In genomic region chr9:137885121-137885520, GRCh38 we compare ENCODE assay signal across 1 cellular context. TPM values are rescaled to one million over a fixed set of nuclear protein-coding genes. Genes with fewer than 3 reads are reported as not detected.
"Had no signal": no experiment of that assay in that cellular context is flagged by ENCODE, and none has a peak within 500 bp of the region (broad histone marks: within the 10 kb centered on the region; RNA-seq: fewer than 3 reads in every experiment).

No MANE protein-coding gene starts in this region.

RNA-seq across cellular contexts. Expression of gene CACNA1B, which starts 7.5 kb away (rescaled TPM):
- total RNA-seq: subcutaneous adipose tissue had no signal
